7 cellular contexts compared by ENCODE assay signal in the genomic region with DNA sequence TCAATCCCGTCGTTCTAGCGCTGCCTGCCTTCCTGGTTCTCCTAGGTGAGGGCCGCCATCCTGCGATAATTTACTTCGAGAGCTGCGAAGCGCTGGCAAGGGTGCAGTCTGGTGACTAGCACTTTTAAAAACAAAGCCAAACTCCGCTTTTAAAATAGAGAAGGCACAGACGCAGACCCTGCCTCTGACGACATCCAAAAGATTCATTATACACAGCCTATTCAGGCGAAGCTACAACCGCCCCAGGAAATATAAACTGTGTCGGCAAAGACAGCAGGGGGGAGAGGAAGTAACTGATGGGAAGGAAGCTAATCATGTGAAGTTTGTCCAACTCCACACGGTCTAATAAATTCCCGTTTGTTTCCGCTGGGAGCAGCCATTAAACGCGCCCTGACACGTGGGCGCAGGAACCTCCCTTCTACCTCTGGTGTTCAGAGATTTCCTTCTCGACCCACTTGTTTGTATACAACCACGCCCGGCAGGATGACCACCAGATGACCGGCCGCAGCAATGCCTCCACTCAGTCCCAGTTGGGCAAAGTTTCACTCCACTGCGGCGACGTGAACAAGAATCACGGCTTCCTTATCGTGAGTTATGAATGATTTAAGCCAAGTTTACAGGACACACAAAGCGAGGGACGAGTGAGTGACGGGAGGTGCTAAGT. TPM values are rescaled to one million over a fixed set of nuclear protein-coding genes. Genes with fewer than 3 reads are reported as not detected.
DNase-seq lines count a peak whose midpoint lies in the region; ATAC-seq and TF ChIP-seq lines count a peak whose summit lies in the region.

No MANE protein-coding gene starts in this region.

- H3K9me3 ChIP-seq in ES-I3 (ENCODE audit: control insufficient read depth, insufficient read depth, low read length), result no peaks in the 10 kb centered on the region
- H3K9me3 ChIP-seq in neural cell (ENCODE audit: low read length), result no peaks in the 10 kb centered on the region

- TF ChIP-seq CTCF in activated CD8-positive, alpha-beta T cell treated with anti-CD3 and anti-CD28 coated beads for 36 hours (IDR thresholded peaks at IDR 0.05), result no peak
- TF ChIP-seq CTCF in neural cell (IDR thresholded peaks at IDR 0.05; ENCODE audit: poor library complexity, severe bottlenecking), result no peak

- no peaks in the 10 kb centered on the region for H3K79me2 ChIP-seq in neural cell (replicated peaks; ENCODE audit: insufficient read depth, low read length)

- H3K9ac ChIP-seq in ES-I3 (ENCODE audit: low read depth, low read length) (peak overlapping the region; percentile 69), neural cell (ENCODE audit: low read length) (no peak overlapping the region)

- TF ChIP-seq EP300 in neural cell (conservative IDR thresholded peaks at IDR 0.05; ENCODE audit: poor library complexity, severe bottlenecking), result no peak

- H3F3A ChIP-seq in neural cell (ENCODE audit: insufficient read depth, low read length, poor library complexity, severe bottlenecking), result no peaks in the 10 kb centered on the region

- POLR2A ChIA-PET in activated CD8-positive, alpha-beta T cell treated with anti-CD3 and anti-CD28 coated beads for 36 hours (lab: Charles Lee), result no interaction called here

- no peak for ATAC-seq in activated CD8-positive, alpha-beta T cell treated with anti-CD3 and anti-CD28 coated beads for 36 hours
- ATAC-seq in HG03571 (IDR thresholded peaks at IDR 0.05; ENCODE audit: unreplicated experiment), result no peak

- H3K4me1 Mint-ChIP-seq in activated CD8-positive, alpha-beta T cell treated with anti-CD3 and anti-CD28 coated beads for 36 hours (ENCODE audit: low read depth), result peaks cover 20% of the 10 kb centered on the region

- no peak for TF ChIP-seq RAD21 in neural cell (conservative IDR thresholded peaks at IDR 0.05)

- H3K27ac Mint-ChIP-seq in activated CD8-positive, alpha-beta T cell treated with anti-CD3 and anti-CD28 coated beads for 36 hours, result no peak overlapping the region

- no peaks in the 10 kb centered on the region for H3K9me2 ChIP-seq in neural cell (ENCODE audit: insufficient read depth, low read length)

- no peaks in the 10 kb centered on the region for H3K9me3 Mint-ChIP-seq in activated CD8-positive, alpha-beta T cell treated with anti-CD3 and anti-CD28 coated beads for 36 hours

- CTCF ChIA-PET in activated CD8-positive, alpha-beta T cell treated with anti-CD3 and anti-CD28 coated beads for 36 hours (lab: Charles Lee), result interaction anchor here (1.0 to 1.4 kb wide), 4 partner anchors 9 to 67 kb away, joined by 3 to 4 read pairs (median 4); no protein-coding TSS in a partner anchor

- peaks cover 65% of the 10 kb centered on the region for H3K27me3 ChIP-seq in neural cell (ENCODE audit: insufficient read depth, low read depth, low read length)

- H4K20me1 ChIP-seq in neural cell (ENCODE audit: insufficient read depth), result no peaks in the 10 kb centered on the region

- no peak overlapping the region for H2AFZ ChIP-seq in neural cell (ENCODE audit: low read depth, low read length)

- DNase-seq in M059J (ENCODE audit: low read depth), result peak; percentile 92
- DNase-seq in activated CD8-positive, alpha-beta T cell treated with anti-CD3 and anti-CD28 coated beads for 36 hours, result peak; percentile 9
- DNase-seq in foreskin melanocyte, result peak; percentile 98
- no peak for DNase-seq in SHP77 treated with DMSO at 0.1 percent for 48 hours (lab: John Stamatoyannopoulos, UW)

- H3K36me3 Mint-ChIP-seq in activated CD8-positive, alpha-beta T cell treated with anti-CD3 and anti-CD28 coated beads for 36 hours (ENCODE audit: low read depth), result no peaks in the 10 kb centered on the region

- H3K36me3 ChIP-seq in ES-I3 (ENCODE audit: insufficient read depth, low read length) (no peaks in the 10 kb centered on the region; the same call in 1 of the 2 replicates), neural cell (ENCODE audit: insufficient read depth, low read length) (no peaks in the 10 kb centered on the region)

- H3K27me3 Mint-ChIP-seq in activated CD8-positive, alpha-beta T cell treated with anti-CD3 and anti-CD28 coated beads for 36 hours, result peaks cover 49% of the 10 kb centered on the region

- H3K4me3 ChIP-seq in neural cell (ENCODE audit: low read length), result peak overlapping the region; percentile 65

- intact Hi-C loops in activated CD8-positive, alpha-beta T cell treated with anti-CD3 and anti-CD28 coated beads for 36 hours (cut with micrococcal nuclease), result no loop called here

- peak overlapping the region; percentile 61 for H3K4me3 Mint-ChIP-seq in activated CD8-positive, alpha-beta T cell treated with anti-CD3 and anti-CD28 coated beads for 36 hours

- H3K4me1 ChIP-seq in ES-I3 (ENCODE audit: insufficient read depth, low read length), result peaks cover 5% of the 10 kb centered on the region

- H3K27ac ChIP-seq in neural cell (ENCODE audit: low read length), result no peak overlapping the region

- H3K4me2 ChIP-seq in neural cell (ENCODE audit: low read length), result peak overlapping the region; percentile 74

TF ChIP-seq in neural cell, 6 proteins besides CTCF, POLR2A, EP300 and RAD21:
- TF ChIP-seq MXI1 (conservative IDR thresholded peaks at IDR 0.05; ENCODE audit: poor library complexity, severe bottlenecking), result no peak
- peak; percentile 21 for TF ChIP-seq POLR2AphosphoS5 (IDR thresholded peaks at IDR 0.05)
- TF ChIP-seq, protein P1, sequence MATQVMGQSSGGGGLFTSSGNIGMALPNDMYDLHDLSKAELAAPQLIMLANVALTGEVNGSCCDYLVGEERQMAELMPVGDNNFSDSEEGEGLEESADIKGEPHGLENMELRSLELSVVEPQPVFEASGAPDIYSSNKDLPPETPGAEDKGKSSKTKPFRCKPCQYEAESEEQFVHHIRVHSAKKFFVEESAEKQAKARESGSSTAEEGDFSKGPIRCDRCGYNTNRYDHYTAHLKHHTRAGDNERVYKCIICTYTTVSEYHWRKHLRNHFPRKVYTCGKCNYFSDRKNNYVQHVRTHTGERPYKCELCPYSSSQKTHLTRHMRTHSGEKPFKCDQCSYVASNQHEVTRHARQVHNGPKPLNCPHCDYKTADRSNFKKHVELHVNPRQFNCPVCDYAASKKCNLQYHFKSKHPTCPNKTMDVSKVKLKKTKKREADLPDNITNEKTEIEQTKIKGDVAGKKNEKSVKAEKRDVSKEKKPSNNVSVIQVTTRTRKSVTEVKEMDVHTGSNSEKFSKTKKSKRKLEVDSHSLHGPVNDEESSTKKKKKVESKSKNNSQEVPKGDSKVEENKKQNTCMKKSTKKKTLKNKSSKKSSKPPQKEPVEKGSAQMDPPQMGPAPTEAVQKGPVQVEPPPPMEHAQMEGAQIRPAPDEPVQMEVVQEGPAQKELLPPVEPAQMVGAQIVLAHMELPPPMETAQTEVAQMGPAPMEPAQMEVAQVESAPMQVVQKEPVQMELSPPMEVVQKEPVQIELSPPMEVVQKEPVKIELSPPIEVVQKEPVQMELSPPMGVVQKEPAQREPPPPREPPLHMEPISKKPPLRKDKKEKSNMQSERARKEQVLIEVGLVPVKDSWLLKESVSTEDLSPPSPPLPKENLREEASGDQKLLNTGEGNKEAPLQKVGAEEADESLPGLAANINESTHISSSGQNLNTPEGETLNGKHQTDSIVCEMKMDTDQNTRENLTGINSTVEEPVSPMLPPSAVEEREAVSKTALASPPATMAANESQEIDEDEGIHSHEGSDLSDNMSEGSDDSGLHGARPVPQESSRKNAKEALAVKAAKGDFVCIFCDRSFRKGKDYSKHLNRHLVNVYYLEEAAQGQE (IDR thresholded peaks at IDR 0.05; ENCODE audit: borderline replicate concordance), result no peak
- no peak for TF ChIP-seq SMC3 (conservative IDR thresholded peaks at IDR 0.05; ENCODE audit: poor library complexity)
- no peak for TF ChIP-seq TAF1 (IDR thresholded peaks at IDR 0.05; ENCODE audit: low read depth)
- TF ChIP-seq EZH2 (IDR thresholded peaks at IDR 0.05; ENCODE audit: borderline replicate concordance, insufficient read depth, low read length, poor library complexity, severe bottlenecking), result no peak

RNA-seq across cellular contexts. Expression of a gene that starts 1.3 kb away (rescaled TPM):
- total RNA-seq in M059J (2014; rRNA removed; shearing (Covaris generic)), result 163 and 211 TPM in 2 replicates
- not detected for total RNA-seq in activated CD8-positive, alpha-beta T cell treated with anti-CD3 and anti-CD28 coated beads for 36 hours
- 0.35 and 0.56 TPM in 2 replicates for polyA plus RNA-seq in neural cell
- polyA minus RNA-seq in neural cell, result 0.69 and 0.73 TPM in 2 replicates

Comparison
In these comparisons a context has a peak if more than half of its experiments do, and no peak if none do; other contexts are left out.
1. RNA of a gene that starts 1.3 kb away (total RNA-seq): 163 to 211 TPM in M059J; not detected in activated CD8-positive, alpha-beta T cell treated with anti-CD3 and anti-CD28 coated beads for 36 hours; every median in the first group is over 100 times any median in the second.